11 cellular contexts compared by ENCODE assay signal in genomic region chr17:72587773-72588511, GRCh38.
DNase-seq lines count a peak whose midpoint lies in the region; ATAC-seq and TF ChIP-seq lines count a peak whose summit lies in the region.
"Had no signal": no experiment of that assay in that cellular context is flagged by ENCODE, and none has a peak within 500 bp of the region (broad histone marks: within the 10 kb centered on the region; RNA-seq: fewer than 3 reads in every experiment).

No MANE protein-coding gene starts in this region.

- H2AFZ ChIP-seq in SK-N-SH (ENCODE audit: low read depth), result no peak overlapping the region
- H2AFZ ChIP-seq: neural progenitor cell had no signal

- ATAC-seq in SK-N-SH treated with all-trans-retinoic acid at 6 μM for 48 hours, result no peak

- CTCF ChIA-PET in SK-N-SH (lab: Yijun Ruan, JAX), result interaction anchor here (1.4 to 4.1 kb wide), 4 partner anchors 10 to 137 kb away, joined by 8 to 22 read pairs (median 17); no protein-coding TSS in a partner anchor

- H3K27me3 ChIP-seq in SK-N-SH (ENCODE audit: insufficient read depth) (no peaks in the 10 kb centered on the region), brain microvascular endothelial cell (replicated peaks) (no peaks in the 10 kb centered on the region)

- H3K9me2 ChIP-seq in SK-N-SH, result no peaks in the 10 kb centered on the region

- H3K9ac ChIP-seq in SK-N-SH, result no peak overlapping the region
- H3K9ac ChIP-seq: neural progenitor cell had no signal

- peaks cover 6% of the 10 kb centered on the region for H3F3A ChIP-seq in SK-N-SH (replicated peaks; ENCODE audit: insufficient read depth)

- peak overlapping the region; percentile 35 for H3K4me2 ChIP-seq in SK-N-SH
- H3K4me2 ChIP-seq: neural progenitor cell had no signal

- peaks cover 4 to 14% of the 10 kb centered on the region in 2 experiments; a peak in 1 of 4 replicates for H3K4me1 ChIP-seq in SK-N-SH (ENCODE audit: control insufficient read depth in 1 of 2, insufficient read depth in 2 of 2, low read depth in 1 of 2, low read length in 1 of 2)

- TF ChIP-seq RAD21 in SK-N-SH (IDR thresholded peaks at IDR 0.05; ENCODE audit: low read length), result no peak

- TF ChIP-seq EP300 in SK-N-SH (IDR thresholded peaks at IDR 0.05; ENCODE audit: borderline replicate concordance in 1 of 2, low read depth in 1 of 2, low read length in 1 of 2), result no peak

- no peaks in the 10 kb centered on the region for H3K9me3 ChIP-seq in SK-N-SH

- in situ Hi-C loops in brain microvascular endothelial cell (cut with HindIII; ENCODE audit: low pct_ligation_motif_present, low sequenced_read_pairs), result no loop called here

- peak overlapping the region in 1 of 2 experiments; percentile 30; a peak in 1 of 4 replicates for H3K27ac ChIP-seq in SK-N-SH (ENCODE audit: low read depth in 2 of 2, low read length in 1 of 2)
- peak overlapping the region; percentile 41 for H3K27ac ChIP-seq in brain microvascular endothelial cell
- H3K27ac ChIP-seq in substantia nigra (ENCODE audit: low read depth, low read length, poor library complexity, severe bottlenecking), result no peak overlapping the region
- H3K27ac ChIP-seq: C4-2B, neural progenitor cell had no signal

- H3K36me3 ChIP-seq in SK-N-SH (replicated peaks in 1 of 2; ENCODE audit: control insufficient read depth in 1 of 2, insufficient read depth in 2 of 2, low read length in 1 of 2) (no peaks in the 10 kb centered on the region), brain microvascular endothelial cell (replicated peaks) (no peaks in the 10 kb centered on the region)
- H3K36me3 ChIP-seq: neural progenitor cell had no signal

- WGBS in SK-N-SH (ENCODE audit: low lambda C conversion rate), result 75% methylated on average over 11 of the region's 11 CpGs

- POLR2A ChIA-PET in SK-N-SH (lab: Yijun Ruan, JAX), result no interaction called here

- H3K4me3 ChIP-seq in SK-N-SH (ENCODE audit: low read depth in 2 of 2, low read length in 1 of 2) (no peak overlapping the region), brain microvascular endothelial cell (ENCODE audit: low read depth, low read length) (peak overlapping the region; percentile 37), retinal pigment epithelial cell (ENCODE audit: low read length) (no peak overlapping the region)
- H3K4me3 ChIP-seq: neural progenitor cell had no signal

- TF ChIP-seq CTCF in SK-N-SH (IDR thresholded peaks at IDR 0.05), result 0 out of 2 replicates have a peak, but pooled peaks have one; percentile 19
- TF ChIP-seq CTCF in brain microvascular endothelial cell (IDR thresholded peaks at IDR 0.05; ENCODE audit: low read depth, low read length, missing control alignments), result peak; percentile 35
- TF ChIP-seq CTCF in retinal pigment epithelial cell (conservative IDR thresholded peaks at IDR 0.05; ENCODE audit: low read depth, low read length), result peak; percentile 5

- no peak for DNase-seq in SK-N-SH
- DNase-seq in NCI-H510A (lab: John Stamatoyannopoulos, UW), result peak; percentile 59
- DNase-seq in brain microvascular endothelial cell, result peak; percentile 38
- DNase-seq in retinal pigment epithelial cell (ENCODE audit: low read depth), result no peak
- no peak for DNase-seq in inferior parietal cortex (ENCODE audit: extremely low spot score)
- no peak for DNase-seq in substantia nigra (lab: John Stamatoyannopoulos, UW)
- no peak for DNase-seq in germinal center (ENCODE audit: low spot score)
- DNase-seq: activated T-cell treated with anti-CD3 and anti-CD28 coated beads, Interleukin-2, amount 50 U/mL, for 1 hour had no signal

- peaks cover 77% of the 10 kb centered on the region for H3K79me2 ChIP-seq in SK-N-SH (ENCODE audit: insufficient read depth)

- peaks cover 7% of the 10 kb centered on the region for H4K20me1 ChIP-seq in SK-N-SH (ENCODE audit: insufficient read depth)

TF ChIP-seq in SK-N-SH, 30 proteins besides CTCF, POLR2A, EP300 and RAD21 (continues in another document):
- no peak for TF ChIP-seq POLR2AphosphoS5 (IDR thresholded peaks at IDR 0.05; ENCODE audit: low read depth, low read length)
- no peak for TF ChIP-seq IRF3 (IDR thresholded peaks at IDR 0.05; ENCODE audit: low read depth, low read length)
- TF ChIP-seq GATA2 (CRISPR knock-in tag; IDR thresholded peaks at IDR 0.05), result no peak
- no peak for TF ChIP-seq MAX (IDR thresholded peaks at IDR 0.05; ENCODE audit: low read depth)
- TF ChIP-seq JUND (IDR thresholded peaks at IDR 0.05), result no peak
- no peak for TF ChIP-seq FOSL2 (IDR thresholded peaks at IDR 0.05; ENCODE audit: borderline replicate concordance, low read depth)
- no peak for TF ChIP-seq RCOR1 (IDR thresholded peaks at IDR 0.05; ENCODE audit: low read length)
- TF ChIP-seq MXI1 (IDR thresholded peaks at IDR 0.05; ENCODE audit: low read depth, low read length), result no peak
- TF ChIP-seq TAF1 (IDR thresholded peaks at IDR 0.05; ENCODE audit: borderline replicate concordance, low read depth, low read length), result no peak
- no peak for TF ChIP-seq GABPA (IDR thresholded peaks at IDR 0.05; ENCODE audit: low read depth)
- no peak for TF ChIP-seq USF1 (IDR thresholded peaks at IDR 0.05; ENCODE audit: borderline replicate concordance, low read depth)
- no peak for TF ChIP-seq FOXJ3 (CRISPR knock-in tag; IDR thresholded peaks at IDR 0.05)
- TF ChIP-seq EZH2phosphoT487 (IDR thresholded peaks at IDR 0.05; ENCODE audit: borderline replicate concordance, low read depth), result no peak

TF ChIP-seq in SK-N-SH treated with all-trans-retinoic acid at 6 μM for 48 hours, 23 proteins besides CTCF, POLR2A, EP300 and RAD21:
- no peak for TF ChIP-seq TCF4 (CRISPR knock-in tag; IDR thresholded peaks at IDR 0.05; ENCODE audit: borderline replicate concordance)
- no peak for TF ChIP-seq ZNF8 (CRISPR knock-in tag; IDR thresholded peaks at IDR 0.05)
- no peak for TF ChIP-seq PPARA (CRISPR knock-in tag; IDR thresholded peaks at IDR 0.05; ENCODE audit: borderline replicate concordance)
- no peak for TF ChIP-seq ZFP3 (CRISPR knock-in tag; IDR thresholded peaks at IDR 0.05)
- TF ChIP-seq POU6F1 (CRISPR knock-in tag; IDR thresholded peaks at IDR 0.05; ENCODE audit: borderline replicate concordance, low read depth), result no peak
- TF ChIP-seq OSR1 (CRISPR knock-in tag; IDR thresholded peaks at IDR 0.05), result no peak
- TF ChIP-seq ZNF70 (CRISPR knock-in tag; IDR thresholded peaks at IDR 0.05), result no peak
- no peak for TF ChIP-seq ESRRG (CRISPR knock-in tag; IDR thresholded peaks at IDR 0.05)
- no peak for TF ChIP-seq CREB5 (CRISPR knock-in tag; IDR thresholded peaks at IDR 0.05; ENCODE audit: low read depth)
- no peak for TF ChIP-seq ZC3H10 (CRISPR knock-in tag; IDR thresholded peaks at IDR 0.05)
- no peak for TF ChIP-seq TSHZ2 (CRISPR knock-in tag; IDR thresholded peaks at IDR 0.05)
- TF ChIP-seq SNAI2 (CRISPR knock-in tag; IDR thresholded peaks at IDR 0.05), result no peak
- no peak for TF ChIP-seq TOX (CRISPR knock-in tag; IDR thresholded peaks at IDR 0.05; ENCODE audit: borderline replicate concordance)

Comparison
In these comparisons a context has a peak if more than half of its experiments do, and no peak if none do; other contexts are left out.
1. DNase-seq: peak in NCI-H510A (single experiment) and brain microvascular endothelial cell (single experiment); none in SK-N-SH (single experiment), retinal pigment epithelial cell (single experiment), inferior parietal cortex (single experiment), substantia nigra (0 of 49) and germinal center (single experiment).
2. Peak in every context shown above with its lines, with median percentiles within 50 percentile points of each other: CTCF ChIP-seq.